In genomic region chr4:14837860-14838259, GRCh38 we compare ENCODE assay signal across 16 cellular contexts.
DNase-seq lines count a peak whose midpoint lies in the region; ATAC-seq, FAIRE-seq and TF ChIP-seq lines count a peak whose summit lies in the region.
"Had no signal": no experiment of that assay in that cellular context is flagged by ENCODE, and none has a peak within 500 bp of the region (broad histone marks: within the 10 kb centered on the region; RNA-seq: fewer than 3 reads in every experiment).

No MANE protein-coding gene starts in this region.

- no peak for TF ChIP-seq POLR2A in H1 (IDR thresholded peaks at IDR 0.05; ENCODE audit: control extremely low read depth in 1 of 2, low read depth in 2 of 2, low read length in 2 of 2)

- H2BK15ac ChIP-seq in H1 (ENCODE audit: low read length) = no peak overlapping the region

- H2BK120ac ChIP-seq in H1 (replicated peaks; ENCODE audit: low read depth, low read length) = no peak overlapping the region

- H3K36me3 Mint-ChIP-seq in stimulated activated naive B cell treated with anti-CD40 and anti-IgM and Interleukin-4, amounts not matched to agents 10 μg/mL and 1 μg/mL and 100 μg/mL, for 72 hours = no peaks in the 10 kb centered on the region

- peak; percentile 45 for FAIRE-seq in H1 (lab: Jason Lieb, UNC)
- FAIRE-seq: HTR-8/SVneo had no signal

- H3K27me3 ChIP-seq in H1 (replicated peaks in 1 of 4; ENCODE audit: control insufficient read depth in 3 of 4, extremely low read depth in 1 of 4, insufficient read depth in 3 of 4, low read length in 3 of 4) (no peaks in the 10 kb centered on the region), foreskin keratinocyte (no peaks in the 10 kb centered on the region)
- H3K27me3 ChIP-seq: thyroid gland had no signal

- no peak overlapping the region for H3K4ac ChIP-seq in H1 (replicated peaks; ENCODE audit: insufficient read length, low read depth, low read length)

- H3K23ac ChIP-seq in H1 (ENCODE audit: insufficient read length) = no peak overlapping the region

- no peak overlapping the region for H3K9ac ChIP-seq in H1 (replicated peaks in 1 of 4; ENCODE audit: extremely low read depth in 1 of 4, low read depth in 3 of 4, low read length in 3 of 4)

- peak; percentile 51 to 66 for ATAC-seq in stimulated activated naive B cell treated with anti-CD40 and anti-IgM and Interleukin-4, amounts not matched to agents 10 μg/mL and 1 μg/mL and 100 μg/mL, for 72 hours (replicated peaks)
- ATAC-seq in GM18519 (IDR thresholded peaks at IDR 0.05; ENCODE audit: low FRiP score, unreplicated experiment) (no peak), foreskin keratinocyte (no peak)

- no peak overlapping the region for H2BK20ac ChIP-seq in H1 (ENCODE audit: low read length)

- POLR2A ChIA-PET in H1 (lab: Charles Lee; ENCODE audit: partially characterized antibody) = no interaction called here

- no peak overlapping the region for H2BK12ac ChIP-seq in H1 (ENCODE audit: low read depth, low read length)

- no peaks in the 10 kb centered on the region; a peak in 1 of 4 replicates for H3K9me3 ChIP-seq in H1 (ENCODE audit: insufficient read depth in 2 of 2, low read depth in 1 of 2, low read length in 1 of 2)
- H3K9me3 ChIP-seq: thyroid gland had no signal

- H3K4me2 ChIP-seq in H1 (ENCODE audit: insufficient read depth in 1 of 2, low read depth in 2 of 2, low read length in 2 of 2) = no peak overlapping the region

- no peak overlapping the region for H4K91ac ChIP-seq in H1 (replicated peaks; ENCODE audit: insufficient read length, low read length)

- no peaks in the 10 kb centered on the region for H3K36me3 ChIP-seq in H1 (ENCODE audit: control insufficient read depth in 2 of 4, insufficient read depth in 4 of 4, low read length in 3 of 4)
- H3K36me3 ChIP-seq: thyroid gland had no signal

- peak overlapping the region; percentile 42 for H3K27ac Mint-ChIP-seq in stimulated activated naive B cell treated with anti-CD40 and anti-IgM and Interleukin-4, amounts not matched to agents 10 μg/mL and 1 μg/mL and 100 μg/mL, for 72 hours

- peaks cover 9 to 10% of the 10 kb centered on the region in 2 donors for H3K4me1 Mint-ChIP-seq in stimulated activated naive B cell treated with anti-CD40 and anti-IgM and Interleukin-4, amounts not matched to agents 10 μg/mL and 1 μg/mL and 100 μg/mL, for 72 hours

- H4K8ac ChIP-seq in H1 (ENCODE audit: extremely low read depth, insufficient read depth, low read length) = no peak overlapping the region

- H3K79me1 ChIP-seq in H1 (ENCODE audit: low read depth, low read length) = no peaks in the 10 kb centered on the region

- H3K9me3 Mint-ChIP-seq in stimulated activated naive B cell treated with anti-CD40 and anti-IgM and Interleukin-4, amounts not matched to agents 10 μg/mL and 1 μg/mL and 100 μg/mL, for 72 hours = peaks cover 0 to 4% of the 10 kb centered on the region in 2 donors

- H2AK5ac ChIP-seq in H1 (ENCODE audit: low read depth, low read length) = no peak overlapping the region

- H3K18ac ChIP-seq in H1 (ENCODE audit: extremely low read depth, low read length) = no peak overlapping the region

- CTCF ChIA-PET in H1 (lab: Charles Lee; ENCODE audit: partially characterized antibody) = interaction anchor here (0.7 to 2.0 kb wide), 6 partner anchors 10 to 360 kb away, joined by 3 to 9 read pairs (median 4); no protein-coding TSS in a partner anchor

- peak; percentile 40 to 48; a peak in 3 of 4 replicates for TF ChIP-seq RAD21 in H1 (IDR thresholded peaks at IDR 0.05 in 1 of 2, conservative IDR thresholded peaks at IDR 0.05 in 1 of 2; ENCODE audit: low read depth in 2 of 2, low read length in 2 of 2)

- no peak overlapping the region for H2AFZ ChIP-seq in H1 (ENCODE audit: low read length)

- H2BK5ac ChIP-seq in H1 (ENCODE audit: low read depth, low read length) = no peak overlapping the region

- 94% methylated on average over 4 of the region's 4 CpGs; no CpG with 5 or more reads in 1 of the 2 experiments for WGBS in H1 (ENCODE audit: extremely low coverage in 1 of 2, insufficient coverage in 1 of 2, insufficient read length in 1 of 2, insufficient replicate concordance in 2 of 2, low coverage in 1 of 2, low lambda C conversion rate in 2 of 2, missing lambda C conversion rate in 1 of 2), 2 experiments

- no peaks in the 10 kb centered on the region for H3K79me2 ChIP-seq in H1 (ENCODE audit: control insufficient read depth in 1 of 2, insufficient read depth in 2 of 2, low read length in 2 of 2)

- no peak overlapping the region for H4K5ac ChIP-seq in H1 (ENCODE audit: insufficient read length, low read depth, low read length)

- TF ChIP-seq EP300 in H1 (IDR thresholded peaks at IDR 0.05; ENCODE audit: borderline replicate concordance in 1 of 2, low read depth in 2 of 2, low read length in 2 of 2) = no peak

- H3K27me3 Mint-ChIP-seq in stimulated activated naive B cell treated with anti-CD40 and anti-IgM and Interleukin-4, amounts not matched to agents 10 μg/mL and 1 μg/mL and 100 μg/mL, for 72 hours = no peaks in the 10 kb centered on the region

- TF ChIP-seq CTCF in H1 (IDR thresholded peaks at IDR 0.05; ENCODE audit: control extremely low read depth in 1 of 3, insufficient read depth in 1 of 3, low read depth in 1 of 3, low read length in 3 of 3) (peak; percentile 16 to 38 (median 21); a peak in 3 of 4 replicates), foreskin keratinocyte (conservative IDR thresholded peaks at IDR 0.05) (no peak)

- H3K4me3 Mint-ChIP-seq in stimulated activated naive B cell treated with anti-CD40 and anti-IgM and Interleukin-4, amounts not matched to agents 10 μg/mL and 1 μg/mL and 100 μg/mL, for 72 hours = no peak overlapping the region

- H3K56ac ChIP-seq in H1 (replicated peaks; ENCODE audit: insufficient read length, low read depth, low read length) = no peak overlapping the region

- H3K27ac ChIP-seq in H1 (ENCODE audit: low read depth, low read length) = no peak overlapping the region
- H3K27ac ChIP-seq in foreskin keratinocyte = no peak overlapping the region
- H3K27ac ChIP-seq: thyroid gland had no signal

- H3K23me2 ChIP-seq in H1 (ENCODE audit: low read depth, low read length) = no peaks in the 10 kb centered on the region

- H3K4me3 ChIP-seq in H1 (ENCODE audit: extremely low read depth in 1 of 4, insufficient read depth in 2 of 4, low read depth in 3 of 4, low read length in 4 of 4) = no peak overlapping the region
- H3K4me3 ChIP-seq: thyroid gland had no signal

- DNase-seq in NCI-H82 (lab: John Stamatoyannopoulos, UW) (peak; percentile 11), NCI-H82 treated with DMSO at 0.1 percent for 48 hours (lab: John Stamatoyannopoulos, UW; ENCODE audit: unreplicated experiment) (no peak), NAMALWA (ENCODE audit: low spot score) (peak; percentile 17), H1 (ENCODE audit: low read depth in 1 of 2, low spot score in 2 of 2) (no peak), A172 (ENCODE audit: low spot score) (no peak), foreskin keratinocyte (no peak)
- no peak for DNase-seq in stimulated activated naive B cell treated with anti-CD40 and anti-IgM and Interleukin-4, amounts not matched to agents 10 μg/mL and 1 μg/mL and 100 μg/mL, for 72 hours
- DNase-seq: erythroblast, HCEC 1CT, hippocampal formation, NCI-H1417, NCI-H510A, SHP77, thyroid gland had no signal

- H3K4me1 ChIP-seq in H1 (replicated peaks in 1 of 4; ENCODE audit: control insufficient read depth in 3 of 4, insufficient read depth in 4 of 4, low read length in 3 of 4) (no peaks in the 10 kb centered on the region), foreskin keratinocyte (peaks cover 8% of the 10 kb centered on the region)
- H3K4me1 ChIP-seq: thyroid gland had no signal

- H4K20me1 ChIP-seq in H1 (replicated peaks in 1 of 2; ENCODE audit: control insufficient read depth in 1 of 2, insufficient read depth in 2 of 2, low read length in 2 of 2) = no peaks in the 10 kb centered on the region

- H3K14ac ChIP-seq in H1 (ENCODE audit: insufficient read length) = no peak overlapping the region

TF ChIP-seq in H1, 55 proteins besides CTCF, POLR2A, EP300 and RAD21:
- peak; percentile 66; the same call in 1 of the 2 replicates for TF ChIP-seq CEBPB (IDR thresholded peaks at IDR 0.05; ENCODE audit: low read depth, low read length)
- no peak for TF ChIP-seq KDM5A (IDR thresholded peaks at IDR 0.05; ENCODE audit: low read length)

Comparison
In these comparisons a context has a peak if more than half of its experiments do, and no peak if none do; other contexts are left out.
1. DNase-seq: peak in NCI-H82 (single experiment) and NAMALWA (single experiment); none in NCI-H82 treated with DMSO at 0.1 percent for 48 hours (single experiment), H1 (0 of 2), stimulated activated naive B cell treated with anti-CD40 and anti-IgM and Interleukin-4, amounts not matched to agents 10 μg/mL and 1 μg/mL and 100 μg/mL, for 72 hours (single experiment), A172 (single experiment) and foreskin keratinocyte (0 of 2).
2. ATAC-seq: peak in stimulated activated naive B cell treated with anti-CD40 and anti-IgM and Interleukin-4, amounts not matched to agents 10 μg/mL and 1 μg/mL and 100 μg/mL, for 72 hours (2 of 2); none in GM18519 (single experiment) and foreskin keratinocyte (single experiment).